1 cellular context compared by ENCODE assay signal in genomic region chr1:179871940-179872339, GRCh38.
TF ChIP-seq lines count a peak whose summit lies in the region.

No MANE protein-coding gene starts in this region.

TF ChIP-seq in K562, 482 proteins besides CTCF, POLR2A, EP300 and RAD21:
- no peak for TF ChIP-seq PRPF4 (IDR thresholded peaks at IDR 0.05; ENCODE audit: insufficient read depth, low read depth, low read length, poor library complexity, severe bottlenecking)
- no peak for TF ChIP-seq SMARCA5 (IDR thresholded peaks at IDR 0.05)
- no peak for TF ChIP-seq NFIX (CRISPR knock-in tag; IDR thresholded peaks at IDR 0.05; ENCODE audit: low read depth)
- TF ChIP-seq, protein P1, sequence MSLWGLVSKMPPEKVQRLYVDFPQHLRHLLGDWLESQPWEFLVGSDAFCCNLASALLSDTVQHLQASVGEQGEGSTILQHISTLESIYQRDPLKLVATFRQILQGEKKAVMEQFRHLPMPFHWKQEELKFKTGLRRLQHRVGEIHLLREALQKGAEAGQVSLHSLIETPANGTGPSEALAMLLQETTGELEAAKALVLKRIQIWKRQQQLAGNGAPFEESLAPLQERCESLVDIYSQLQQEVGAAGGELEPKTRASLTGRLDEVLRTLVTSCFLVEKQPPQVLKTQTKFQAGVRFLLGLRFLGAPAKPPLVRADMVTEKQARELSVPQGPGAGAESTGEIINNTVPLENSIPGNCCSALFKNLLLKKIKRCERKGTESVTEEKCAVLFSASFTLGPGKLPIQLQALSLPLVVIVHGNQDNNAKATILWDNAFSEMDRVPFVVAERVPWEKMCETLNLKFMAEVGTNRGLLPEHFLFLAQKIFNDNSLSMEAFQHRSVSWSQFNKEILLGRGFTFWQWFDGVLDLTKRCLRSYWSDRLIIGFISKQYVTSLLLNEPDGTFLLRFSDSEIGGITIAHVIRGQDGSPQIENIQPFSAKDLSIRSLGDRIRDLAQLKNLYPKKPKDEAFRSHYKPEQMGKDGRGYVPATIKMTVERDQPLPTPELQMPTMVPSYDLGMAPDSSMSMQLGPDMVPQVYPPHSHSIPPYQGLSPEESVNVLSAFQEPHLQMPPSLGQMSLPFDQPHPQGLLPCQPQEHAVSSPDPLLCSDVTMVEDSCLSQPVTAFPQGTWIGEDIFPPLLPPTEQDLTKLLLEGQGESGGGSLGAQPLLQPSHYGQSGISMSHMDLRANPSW (CRISPR knock-in tag; IDR thresholded peaks at IDR 0.05): no peak
- TF ChIP-seq L3MBTL2 (IDR thresholded peaks at IDR 0.05): no peak
- no peak for TF ChIP-seq ATF6 (CRISPR knock-in tag; IDR thresholded peaks at IDR 0.05)
- no peak for TF ChIP-seq BDP1 (IDR thresholded peaks at IDR 0.05; ENCODE audit: insufficient read depth, insufficient read length)
- TF ChIP-seq, protein P2, sequence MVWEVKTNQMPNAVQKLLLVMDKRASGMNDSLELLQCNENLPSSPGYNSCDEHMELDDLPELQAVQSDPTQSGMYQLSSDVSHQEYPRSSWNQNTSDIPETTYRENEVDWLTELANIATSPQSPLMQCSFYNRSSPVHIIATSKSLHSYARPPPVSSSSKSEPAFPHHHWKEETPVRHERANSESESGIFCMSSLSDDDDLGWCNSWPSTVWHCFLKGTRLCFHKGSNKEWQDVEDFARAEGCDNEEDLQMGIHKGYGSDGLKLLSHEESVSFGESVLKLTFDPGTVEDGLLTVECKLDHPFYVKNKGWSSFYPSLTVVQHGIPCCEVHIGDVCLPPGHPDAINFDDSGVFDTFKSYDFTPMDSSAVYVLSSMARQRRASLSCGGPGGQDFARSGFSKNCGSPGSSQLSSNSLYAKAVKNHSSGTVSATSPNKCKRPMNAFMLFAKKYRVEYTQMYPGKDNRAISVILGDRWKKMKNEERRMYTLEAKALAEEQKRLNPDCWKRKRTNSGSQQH (CRISPR knock-in tag; IDR thresholded peaks at IDR 0.05): no peak
- TF ChIP-seq ZNF778 (CRISPR knock-in tag; IDR thresholded peaks at IDR 0.05): no peak
- TF ChIP-seq CBFB (CRISPR knock-in tag; IDR thresholded peaks at IDR 0.05): no peak
- TF ChIP-seq GTF2E2 (tag; IDR thresholded peaks at IDR 0.05): no peak
- TF ChIP-seq DACH1 (IDR thresholded peaks at IDR 0.05; ENCODE audit: partially characterized antibody): no peak
- TF ChIP-seq ELK1 (CRISPR knock-in tag; IDR thresholded peaks at IDR 0.05): no peak
- TF ChIP-seq ZNF668 (CRISPR knock-in tag; IDR thresholded peaks at IDR 0.05): no peak
- no peak for TF ChIP-seq MED1 (CRISPR knock-in tag; IDR thresholded peaks at IDR 0.05; ENCODE audit: borderline replicate concordance)
TF ChIP-seq in K562: peak in this region for 0.
